Comparison of ENCODE assay signal across 8 cellular contexts in genomic region chr3:51982352-51982837, GRCh38. TPM values are rescaled to one million over a fixed set of nuclear protein-coding genes. Genes with fewer than 3 reads are reported as not detected.
DNase-seq lines count a peak whose midpoint lies in the region; ATAC-seq lines count a peak whose summit lies in the region.

No MANE protein-coding gene starts in this region.

- H2BK120ac ChIP-seq in mesendoderm (ENCODE audit: low read depth, low read length) = no peak overlapping the region

- H3K9me3 ChIP-seq in ES-I3 (ENCODE audit: control insufficient read depth, insufficient read depth, low read length) = no peaks in the 10 kb centered on the region

- peak; percentile 67 for DNase-seq in SHP77 treated with DMSO at 0.1 percent for 48 hours (lab: John Stamatoyannopoulos, UW)
- DNase-seq in dermis blood vessel endothelial cell = peak; percentile 61
- peak; percentile 88 for DNase-seq in mesendoderm
- DNase-seq in KBM-7 = no peak

- ATAC-seq in GM19455 (IDR thresholded peaks at IDR 0.05; ENCODE audit: unreplicated experiment) (peak; percentile 37), HG03442 (IDR thresholded peaks at IDR 0.05; ENCODE audit: unreplicated experiment) (peak; percentile 39)

- no peak overlapping the region for H2AK5ac ChIP-seq in mesendoderm (ENCODE audit: low read length)

- H2BK15ac ChIP-seq in mesendoderm (replicated peaks; ENCODE audit: low read depth) = no peak overlapping the region

- H3K4me3 ChIP-seq in mesendoderm (ENCODE audit: low read length) (peak overlapping the region; percentile 59), urinary bladder (ENCODE audit: low read depth, low read length) (peak overlapping the region; percentile 42)

- H3K4me1 ChIP-seq in ES-I3 (ENCODE audit: insufficient read depth, low read length) (peaks cover 5% of the 10 kb centered on the region; the same call in 1 of the 2 replicates), mesendoderm (ENCODE audit: control insufficient read depth, low read depth, low read length) (peaks cover 2% of the 10 kb centered on the region), urinary bladder (ENCODE audit: insufficient read depth) (no peaks in the 10 kb centered on the region)

- in situ Hi-C loops in KBM-7 (cut with MboI; ENCODE audit: low pct_unique_long_range_greater_than_20kb, low sequenced_read_pairs) = no loop called here

- no CpG with 5 or more reads among the region's 4 CpGs for WGBS in mesendoderm (ENCODE audit: extremely low coverage, insufficient coverage, low lambda C conversion rate)
- 9% methylated on average over 4 of the region's 4 CpGs for WGBS in urinary bladder

- no peaks in the 10 kb centered on the region for H3K27me3 ChIP-seq in mesendoderm (ENCODE audit: insufficient read depth, low read length, poor library complexity)

- peak overlapping the region; percentile 72 for H3K23ac ChIP-seq in mesendoderm (ENCODE audit: low read length)

- H4K8ac ChIP-seq in mesendoderm (ENCODE audit: low read depth, low read length) = no peak overlapping the region

- H3K4ac ChIP-seq in mesendoderm (ENCODE audit: low read depth, low read length) = no peak overlapping the region

- H2BK5ac ChIP-seq in mesendoderm (ENCODE audit: low read length) = peak overlapping the region; percentile 27

- peak overlapping the region; percentile 93 for H3K56ac ChIP-seq in mesendoderm (ENCODE audit: low read length)

- H3K18ac ChIP-seq in mesendoderm (ENCODE audit: low read length) = no peak overlapping the region

- H3K79me1 ChIP-seq in mesendoderm (ENCODE audit: low read length) = peaks cover 3% of the 10 kb centered on the region

- no peaks in the 10 kb centered on the region for H3K79me2 ChIP-seq in mesendoderm (ENCODE audit: control insufficient read depth, insufficient read depth, low read length)

- H3K27ac ChIP-seq in mesendoderm (ENCODE audit: low read depth, low read length) (peak overlapping the region; percentile 90), urinary bladder (ENCODE audit: low read depth) (peak overlapping the region; percentile 97)

- H3K4me2 ChIP-seq in mesendoderm (ENCODE audit: low read length) = peak overlapping the region; percentile 98

- H3K9ac ChIP-seq in ES-I3 (ENCODE audit: low read depth, low read length) (peak overlapping the region; percentile 77), mesendoderm (ENCODE audit: low read length) (peak overlapping the region; percentile 85)

- H4K5ac ChIP-seq in mesendoderm (ENCODE audit: low read length) = no peak overlapping the region

- H3K36me3 ChIP-seq in ES-I3 (ENCODE audit: insufficient read depth, low read length) (no peaks in the 10 kb centered on the region), mesendoderm (ENCODE audit: control insufficient read depth, insufficient read depth, low read length) (no peaks in the 10 kb centered on the region), urinary bladder (ENCODE audit: insufficient read depth) (no peaks in the 10 kb centered on the region)

RNA-seq across cellular contexts. Expression of gene ACY1, which starts 0.9 kb away (rescaled TPM):
- total RNA-seq in dermis blood vessel endothelial cell (20.6 and 22.6 TPM in 2 replicates), urinary bladder (10.6 TPM)
- 28.2 TPM for polyA plus RNA-seq in mesendoderm (2013, experiment 1 of 2)
- 25.1 TPM for polyA plus RNA-seq in mesendoderm (2013, experiment 2 of 2)
- 20.0 TPM for polyA plus RNA-seq in urinary bladder

RNA-seq across cellular contexts. Expression of gene ABHD14A, which starts 7.5 kb away (rescaled TPM):
- total RNA-seq in dermis blood vessel endothelial cell (5.4 and 6.9 TPM in 2 replicates), urinary bladder (13.0 TPM)
- 2.6 TPM for polyA plus RNA-seq in mesendoderm (2013, experiment 1 of 2)
- polyA plus RNA-seq in mesendoderm (2013, experiment 2 of 2) = 2.4 TPM
- polyA plus RNA-seq in urinary bladder = 31.5 TPM

RNA-seq across cellular contexts. Expression of gene ABHD14B, which starts 8.5 kb away (rescaled TPM):
- total RNA-seq in dermis blood vessel endothelial cell (16.8 and 18.7 TPM in 2 replicates), urinary bladder (14.2 TPM)
- 2.8 TPM for polyA plus RNA-seq in mesendoderm (2013, experiment 1 of 2)
- polyA plus RNA-seq in mesendoderm (2013, experiment 2 of 2) = 2.6 TPM
- polyA plus RNA-seq in urinary bladder = 69.1 TPM

RNA-seq across cellular contexts. Expression of gene RPL29, which starts 13.3 kb away (rescaled TPM):
- total RNA-seq in dermis blood vessel endothelial cell (784 and 1,399 TPM in 2 replicates), urinary bladder (623 TPM)
- polyA plus RNA-seq in mesendoderm (2013, experiment 1 of 2) = 2,106 TPM
- 2,168 TPM for polyA plus RNA-seq in mesendoderm (2013, experiment 2 of 2)
- 1,824 TPM for polyA plus RNA-seq in urinary bladder

RNA-seq across cellular contexts. Expression of gene PCBP4, which starts 15.1 kb away (rescaled TPM):
- total RNA-seq in dermis blood vessel endothelial cell = 26.2 and 31.3 TPM in 2 replicates
- 14.4 TPM for polyA plus RNA-seq in mesendoderm (2013, experiment 1 of 2)
- polyA plus RNA-seq in mesendoderm (2013, experiment 2 of 2) = 14.3 TPM
- 22.4 TPM for total RNA-seq in urinary bladder
- polyA plus RNA-seq in urinary bladder = 43.9 TPM
